31 cellular contexts compared by ENCODE assay signal in genomic region chr21:36613554-36613953, GRCh38.
"Had no signal": no experiment of that assay in that cellular context is flagged by ENCODE, and none has a peak within 500 bp of the region (broad histone marks: within the 10 kb centered on the region; RNA-seq: fewer than 3 reads in every experiment).

No MANE protein-coding gene starts in this region.

- H3K79me2 ChIP-seq: hepatocyte had no signal

- H3K36me3 ChIP-seq: ascending aorta, colonic mucosa, esophagus squamous epithelium, gastroesophageal sphincter, heart right ventricle, WERI-Rb-1 had no signal

- H2AFZ ChIP-seq: hepatocyte had no signal

- H3K4me1 Mint-ChIP-seq: activated CD4-positive, alpha-beta memory T cell treated with anti-CD3 and anti-CD28 coated beads, Interleukin-2, amount 10 ng/mL, durations not matched to agents 7 days and 5 days; activated CD4-positive, alpha-beta T cell treated with anti-CD3 and anti-CD28 coated beads, Interleukin-2, amount 10 ng/mL, durations not matched to agents 7 days and 5 days; activated naive CD4-positive, alpha-beta T cell treated with anti-CD3 and anti-CD28 coated beads, Interleukin-2, amount 10 ng/mL, durations not matched to agents 7 days and 5 days; activated naive CD8-positive, alpha-beta T cell treated with anti-CD3 and anti-CD28 coated beads, Interleukin-2, amount 10 ng/mL, durations not matched to agents 7 days and 5 days had no signal

- H3K27ac ChIP-seq: ascending aorta, colonic mucosa, epithelial cell of prostate, esophagus squamous epithelium, gastroesophageal sphincter, heart right ventricle, hepatocyte, WERI-Rb-1 had no signal

- H3K9me3 ChIP-seq: ascending aorta, colonic mucosa had no signal

- H3K27me3 Mint-ChIP-seq: activated naive CD8-positive, alpha-beta T cell treated with anti-CD3 and anti-CD28 coated beads, Interleukin-2, amount 10 ng/mL, durations not matched to agents 7 days and 5 days had no signal

- FAIRE-seq: endometrium, endothelial cell of umbilical vein, TTC549 had no signal

- H3K4me3 ChIP-seq: ascending aorta, colonic mucosa, esophagus squamous epithelium, gastroesophageal sphincter, heart right ventricle, hepatocyte had no signal

- DNase-seq: activated CD4-positive, alpha-beta memory T cell treated with anti-CD3 and anti-CD28 coated beads, Interleukin-2, amount 10 ng/mL, durations not matched to agents 7 days and 5 days; activated CD4-positive, alpha-beta T cell treated with anti-CD3 and anti-CD28 coated beads for 1 hour; activated CD4-positive, alpha-beta T cell treated with anti-CD3 and anti-CD28 coated beads for 4 hours; activated CD4-positive, alpha-beta T cell treated with anti-CD3 and anti-CD28 coated beads, Interleukin-2, amount 10 ng/mL, durations not matched to agents 7 days and 5 days; activated CD4-positive, alpha-beta T cell treated with anti-CD3 and anti-CD28 coated beads, Interleukin-2, amount 50 U/mL, for 4 hours; activated CD4-positive, CD25-positive, alpha-beta regulatory T cell; activated CD8-positive, alpha-beta memory T cell treated with anti-CD3 and anti-CD28 coated beads for 24 hours; activated gamma-delta T cell; activated naive CD4-positive, alpha-beta T cell; activated naive CD4-positive, alpha-beta T cell treated with anti-CD3 and anti-CD28 coated beads, Interleukin-2, amount 10 ng/mL, durations not matched to agents 7 days and 5 days; activated naive CD8-positive, alpha-beta T cell treated with anti-CD3 and anti-CD28 coated beads, Interleukin-2, amount 10 ng/mL, durations not matched to agents 7 days and 5 days; activated T-cell treated with anti-CD3 and anti-CD28 coated beads, Interleukin-2, amount 50 U/mL, for 1 hour; activated T-cell treated with anti-CD3 and anti-CD28 coated beads, Interleukin-2, amount 50 U/mL, for 48 hours; caudate nucleus; colonic mucosa; effector CD8-positive, alpha-beta T cell; esophagus squamous epithelium; foreskin melanocyte; heart right ventricle; T-helper 2 cell; WERI-Rb-1 had no signal

- H3K27me3 ChIP-seq: ascending aorta, colonic mucosa, hepatocyte had no signal

- H3K9me3 Mint-ChIP-seq: activated CD4-positive, alpha-beta memory T cell treated with anti-CD3 and anti-CD28 coated beads, Interleukin-2, amount 10 ng/mL, durations not matched to agents 7 days and 5 days; activated CD4-positive, alpha-beta T cell treated with anti-CD3 and anti-CD28 coated beads, Interleukin-2, amount 10 ng/mL, durations not matched to agents 7 days and 5 days; activated naive CD4-positive, alpha-beta T cell treated with anti-CD3 and anti-CD28 coated beads, Interleukin-2, amount 10 ng/mL, durations not matched to agents 7 days and 5 days had no signal

- H3K36me3 Mint-ChIP-seq: activated naive CD4-positive, alpha-beta T cell treated with anti-CD3 and anti-CD28 coated beads, Interleukin-2, amount 10 ng/mL, durations not matched to agents 7 days and 5 days; activated naive CD8-positive, alpha-beta T cell treated with anti-CD3 and anti-CD28 coated beads, Interleukin-2, amount 10 ng/mL, durations not matched to agents 7 days and 5 days had no signal

- H3K4me3 Mint-ChIP-seq: activated CD4-positive, alpha-beta memory T cell treated with anti-CD3 and anti-CD28 coated beads, Interleukin-2, amount 10 ng/mL, durations not matched to agents 7 days and 5 days; activated CD4-positive, alpha-beta T cell treated with anti-CD3 and anti-CD28 coated beads, Interleukin-2, amount 10 ng/mL, durations not matched to agents 7 days and 5 days; activated naive CD4-positive, alpha-beta T cell treated with anti-CD3 and anti-CD28 coated beads, Interleukin-2, amount 10 ng/mL, durations not matched to agents 7 days and 5 days; activated naive CD8-positive, alpha-beta T cell treated with anti-CD3 and anti-CD28 coated beads, Interleukin-2, amount 10 ng/mL, durations not matched to agents 7 days and 5 days; activated T-helper 1 cell treated with anti-CD3 and anti-CD28 coated beads, Interleukin-12 subunit alpha, Interleukin-12 subunit beta, Interleukin-2, Interleukin-4 antibody, amounts not matched to agents 30 ng/mL and 10 ng/mL and 1 ng/mL, durations not matched to agents 14 hours and 24 hours and 36 hours had no signal

- ATAC-seq: activated naive CD4-positive, alpha-beta T cell treated with anti-CD3 and anti-CD28 coated beads, Interleukin-2, amount 50 U/mL, for 72 hours; gastroesophageal sphincter; heart right ventricle had no signal

- H3K4me1 ChIP-seq: ascending aorta, colonic mucosa, gastroesophageal sphincter, heart right ventricle had no signal

- H3K27ac Mint-ChIP-seq: activated CD4-positive, alpha-beta memory T cell treated with anti-CD3 and anti-CD28 coated beads, Interleukin-2, amount 10 ng/mL, durations not matched to agents 7 days and 5 days; activated CD4-positive, alpha-beta T cell treated with anti-CD3 and anti-CD28 coated beads, Interleukin-2, amount 10 ng/mL, durations not matched to agents 7 days and 5 days; activated naive CD4-positive, alpha-beta T cell treated with anti-CD3 and anti-CD28 coated beads, Interleukin-2, amount 10 ng/mL, durations not matched to agents 7 days and 5 days; activated naive CD4-positive, alpha-beta T cell treated with anti-CD3 and anti-CD28 coated beads, Interleukin-2, amount 50 U/mL, for 72 hours; activated naive CD8-positive, alpha-beta T cell treated with anti-CD3 and anti-CD28 coated beads, Interleukin-2, amount 10 ng/mL, durations not matched to agents 7 days and 5 days; activated T-helper 1 cell treated with anti-CD3 and anti-CD28 coated beads, Interleukin-12 subunit alpha, Interleukin-12 subunit beta, Interleukin-2, Interleukin-4 antibody, amounts not matched to agents 30 ng/mL and 10 ng/mL and 1 ng/mL, durations not matched to agents 14 hours and 24 hours and 36 hours; activated T-helper 2 cell treated with anti-CD3 and anti-CD28 coated beads, Interferon-gamma antibody, Interleukin-2, Interleukin-4, amounts not matched to agents 10 μg/mL and 5 μg/mL and 100 μg/mL, durations not matched to agents 14 hours and 24 hours and 36 hours had no signal

- H3K4me2 ChIP-seq: hepatocyte had no signal
